ENCODE assay signal across 11 cellular contexts in the genomic region with DNA sequence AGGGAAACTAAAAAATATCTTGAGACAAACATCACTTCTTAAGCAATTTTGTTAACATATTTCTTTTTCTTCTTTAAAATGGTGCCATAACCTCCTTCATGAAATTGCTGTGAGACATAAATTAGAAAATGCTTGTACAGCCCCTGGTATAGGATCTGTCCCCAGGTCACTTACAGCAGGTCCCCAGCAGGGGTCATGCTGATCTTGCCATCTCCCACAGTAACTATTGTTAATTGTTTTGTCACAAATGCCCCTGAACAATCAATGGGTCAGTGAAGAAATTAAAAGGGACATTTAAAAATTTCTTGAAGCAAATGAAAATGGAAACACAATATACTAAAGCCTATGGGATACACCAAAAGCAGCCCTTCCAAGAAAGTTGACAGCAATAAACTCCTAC.
DNase-seq lines count a peak whose midpoint lies in the region; ATAC-seq and TF ChIP-seq lines count a peak whose summit lies in the region.
"Had no signal": no experiment of that assay in that cellular context is flagged by ENCODE, and none has a peak within 500 bp of the region (broad histone marks: within the 10 kb centered on the region; RNA-seq: fewer than 3 reads in every experiment).

No MANE protein-coding gene starts in this region.

- intact Hi-C loops in natural killer cell (cut with micrococcal nuclease) = no loop called here
- intact Hi-C loops in vagina (cut with DNase I) = no loop called here

- no peak overlapping the region for H3K4me2 ChIP-seq in OCI-LY3 (ENCODE audit: low read length)

- no peak overlapping the region for H3K4me3 Mint-ChIP-seq in natural killer cell
- no peak overlapping the region for H3K4me3 Mint-ChIP-seq in natural killer cell treated with Interleukin-12 subunit alpha and Interleukin-12 subunit beta and Interleukin-15 and Interleukin-18, amount 100 ng/mL, for 72 hours
- H3K4me3 Mint-ChIP-seq: activated naive CD8-positive, alpha-beta T cell; naive B cell had no signal

- H3K27ac ChIP-seq in OCI-LY3 (ENCODE audit: low read length) = no peak overlapping the region
- H3K27ac ChIP-seq in tibial nerve = no peak overlapping the region
- no peak overlapping the region for H3K27ac ChIP-seq in vagina

- peak overlapping the region in 1 of 2 donors; percentile 54 for H3K27ac Mint-ChIP-seq in natural killer cell
- H3K27ac Mint-ChIP-seq in natural killer cell treated with Interleukin-12 subunit alpha and Interleukin-12 subunit beta and Interleukin-15 and Interleukin-18, amount 100 ng/mL, for 72 hours = no peak overlapping the region
- H3K27ac Mint-ChIP-seq: activated naive CD8-positive, alpha-beta T cell had no signal

- H3K4me3 ChIP-seq in OCI-LY3 (ENCODE audit: low read length) (no peak overlapping the region), fibroblast of pulmonary artery (replicated peaks; ENCODE audit: low read depth, low read length) (no peak overlapping the region), tibial nerve (no peak overlapping the region), vagina (no peak overlapping the region)

- H3K4me1 ChIP-seq in OCI-LY3 (ENCODE audit: low read length) (no peaks in the 10 kb centered on the region), tibial nerve (no peaks in the 10 kb centered on the region), vagina (no peaks in the 10 kb centered on the region)

- peaks cover 7 to 10% of the 10 kb centered on the region in 2 donors for H3K9me3 Mint-ChIP-seq in natural killer cell
- H3K9me3 Mint-ChIP-seq in natural killer cell treated with Interleukin-12 subunit alpha and Interleukin-12 subunit beta and Interleukin-15 and Interleukin-18, amount 100 ng/mL, for 72 hours = peaks cover 14% of the 10 kb centered on the region

- H3K9ac ChIP-seq in OCI-LY3 (ENCODE audit: low read length) = no peak overlapping the region

- peaks cover 25% of the 10 kb centered on the region for H3K36me3 Mint-ChIP-seq in natural killer cell
- peaks cover 23% of the 10 kb centered on the region for H3K36me3 Mint-ChIP-seq in natural killer cell treated with Interleukin-12 subunit alpha and Interleukin-12 subunit beta and Interleukin-15 and Interleukin-18, amount 100 ng/mL, for 72 hours

- 0 out of 2 replicates have a peak, but pooled peaks cover 5% of the 10 kb centered on the region for H3K79me2 ChIP-seq in OCI-LY3 (ENCODE audit: low read length)

- TF ChIP-seq CTCF in natural killer cell (IDR thresholded peaks at IDR 0.05) (no peak), OCI-LY3 (IDR thresholded peaks at IDR 0.05; ENCODE audit: low read depth, low read length) (peak; percentile 37), fibroblast of pulmonary artery (IDR thresholded peaks at IDR 0.05; ENCODE audit: low read length, missing control alignments) (peak; percentile 58), tibial nerve (IDR thresholded peaks at IDR 0.05) (no peak), vagina (IDR thresholded peaks at IDR 0.05) (no peak)

- ATAC-seq in natural killer cell (peak in 2 of 3 donors; percentile 62 to 63), HG03196 (IDR thresholded peaks at IDR 0.05; ENCODE audit: unreplicated experiment) (no peak)
- ATAC-seq in natural killer cell treated with Interleukin-12 subunit alpha and Interleukin-12 subunit beta and Interleukin-15 and Interleukin-18, amount 100 ng/mL, for 72 hours = no peak

- H3K9me3 ChIP-seq in OCI-LY3 (ENCODE audit: insufficient read depth, low read length) = peaks cover 17% of the 10 kb centered on the region; the same call in 1 of the 2 replicates
- peaks cover 0 to 18% (median 7%) of the 10 kb centered on the region in 4 donors for H3K9me3 ChIP-seq in tibial nerve
- H3K9me3 ChIP-seq in vagina = peaks cover 8% of the 10 kb centered on the region

- no peak for TF ChIP-seq POLR2A in tibial nerve (IDR thresholded peaks at IDR 0.05)
- TF ChIP-seq POLR2A in vagina (IDR thresholded peaks at IDR 0.05) = no peak

- no peak overlapping the region for H2AFZ ChIP-seq in OCI-LY3 (ENCODE audit: low read depth, low read length)

- H3K27me3 ChIP-seq in OCI-LY3 (ENCODE audit: low read depth, low read length) = no peaks in the 10 kb centered on the region
- no peaks in the 10 kb centered on the region for H3K27me3 ChIP-seq in tibial nerve
- no peaks in the 10 kb centered on the region for H3K27me3 ChIP-seq in vagina

- peaks cover 10 to 20% of the 10 kb centered on the region in 2 donors for H3K4me1 Mint-ChIP-seq in natural killer cell
- H3K4me1 Mint-ChIP-seq in natural killer cell treated with Interleukin-12 subunit alpha and Interleukin-12 subunit beta and Interleukin-15 and Interleukin-18, amount 100 ng/mL, for 72 hours (ENCODE audit: low read depth in 2 of 2) = peaks cover 0 to 10% of the 10 kb centered on the region in 2 donors

- no peaks in the 10 kb centered on the region for H3K27me3 Mint-ChIP-seq in natural killer cell (ENCODE audit: low read depth in 2 of 2)
- no peaks in the 10 kb centered on the region for H3K27me3 Mint-ChIP-seq in natural killer cell treated with Interleukin-12 subunit alpha and Interleukin-12 subunit beta and Interleukin-15 and Interleukin-18, amount 100 ng/mL, for 72 hours
- H3K27me3 Mint-ChIP-seq: activated naive CD8-positive, alpha-beta T cell; naive B cell had no signal

- peaks cover 72% of the 10 kb centered on the region for H3K36me3 ChIP-seq in OCI-LY3 (replicated peaks; ENCODE audit: low read depth, low read length)
- peaks cover 0 to 54% (median 0%) of the 10 kb centered on the region in 3 donors for H3K36me3 ChIP-seq in tibial nerve
- no peaks in the 10 kb centered on the region for H3K36me3 ChIP-seq in vagina

- DNase-seq in natural killer cell = no peak
- DNase-seq in natural killer cell treated with Interleukin-12 subunit alpha and Interleukin-12 subunit beta and Interleukin-15 and Interleukin-18, amount 100 ng/mL, for 72 hours (ENCODE audit: low spot score) = no peak
- peak; percentile 48 for DNase-seq in fibroblast of pulmonary artery (ENCODE audit: low read depth)
- no peak for DNase-seq in D341Med (ENCODE audit: low spot score)
- no peak for DNase-seq in tibial nerve (ENCODE audit: low spot score in 2 of 2)
- no peak for DNase-seq in vagina (ENCODE audit: extremely low spot score in 2 of 2)
- DNase-seq: naive B cell, NCI-H1930 had no signal

- H4K20me1 ChIP-seq in OCI-LY3 (ENCODE audit: insufficient read depth, low read length) = 0 out of 2 replicates have a peak, but pooled peaks cover 4% of the 10 kb centered on the region

- TF ChIP-seq EP300 in tibial nerve (IDR thresholded peaks at IDR 0.05) = no peak

Comparison
In these comparisons a context has a peak if more than half of its experiments do, and no peak if none do; other contexts are left out.
1. ATAC-seq: peak in natural killer cell (2 of 3); none in natural killer cell treated with Interleukin-12 subunit alpha and Interleukin-12 subunit beta and Interleukin-15 and Interleukin-18, amount 100 ng/mL, for 72 hours (0 of 2) and HG03196 (single experiment).
2. CTCF ChIP-seq: peak in OCI-LY3 (single experiment) and fibroblast of pulmonary artery (single experiment); none in natural killer cell (single experiment), tibial nerve (0 of 5) and vagina (0 of 3).